1 cellular context compared by ENCODE assay signal in genomic region chr10:17407040-17407439, GRCh38.
TF ChIP-seq lines count a peak whose summit lies in the region.

No MANE protein-coding gene starts in this region.

TF ChIP-seq in WTC11, 78 proteins besides CTCF, POLR2A, EP300 and RAD21 (continued from another document):
- TF ChIP-seq, protein P1, sequence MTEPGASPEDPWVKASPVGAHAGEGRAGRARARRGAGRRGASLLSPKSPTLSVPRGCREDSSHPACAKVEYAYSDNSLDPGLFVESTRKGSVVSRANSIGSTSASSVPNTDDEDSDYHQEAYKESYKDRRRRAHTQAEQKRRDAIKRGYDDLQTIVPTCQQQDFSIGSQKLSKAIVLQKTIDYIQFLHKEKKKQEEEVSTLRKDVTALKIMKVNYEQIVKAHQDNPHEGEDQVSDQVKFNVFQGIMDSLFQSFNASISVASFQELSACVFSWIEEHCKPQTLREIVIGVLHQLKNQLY (CRISPR knock-in tag; IDR thresholded peaks at IDR 0.05), result no peak
- TF ChIP-seq, protein P2, sequence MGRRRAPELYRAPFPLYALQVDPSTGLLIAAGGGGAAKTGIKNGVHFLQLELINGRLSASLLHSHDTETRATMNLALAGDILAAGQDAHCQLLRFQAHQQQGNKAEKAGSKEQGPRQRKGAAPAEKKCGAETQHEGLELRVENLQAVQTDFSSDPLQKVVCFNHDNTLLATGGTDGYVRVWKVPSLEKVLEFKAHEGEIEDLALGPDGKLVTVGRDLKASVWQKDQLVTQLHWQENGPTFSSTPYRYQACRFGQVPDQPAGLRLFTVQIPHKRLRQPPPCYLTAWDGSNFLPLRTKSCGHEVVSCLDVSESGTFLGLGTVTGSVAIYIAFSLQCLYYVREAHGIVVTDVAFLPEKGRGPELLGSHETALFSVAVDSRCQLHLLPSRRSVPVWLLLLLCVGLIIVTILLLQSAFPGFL (CRISPR knock-in tag; IDR thresholded peaks at IDR 0.05; ENCODE audit: borderline replicate concordance), result no peak
- TF ChIP-seq ZBTB43 (CRISPR knock-in tag; IDR thresholded peaks at IDR 0.05) (no peak), ELF4 (CRISPR knock-in tag; IDR thresholded peaks at IDR 0.05; ENCODE audit: low read depth) (no peak), RELA (CRISPR knock-in tag; IDR thresholded peaks at IDR 0.05; ENCODE audit: borderline replicate concordance) (no peak)
- TF ChIP-seq, protein P3, sequence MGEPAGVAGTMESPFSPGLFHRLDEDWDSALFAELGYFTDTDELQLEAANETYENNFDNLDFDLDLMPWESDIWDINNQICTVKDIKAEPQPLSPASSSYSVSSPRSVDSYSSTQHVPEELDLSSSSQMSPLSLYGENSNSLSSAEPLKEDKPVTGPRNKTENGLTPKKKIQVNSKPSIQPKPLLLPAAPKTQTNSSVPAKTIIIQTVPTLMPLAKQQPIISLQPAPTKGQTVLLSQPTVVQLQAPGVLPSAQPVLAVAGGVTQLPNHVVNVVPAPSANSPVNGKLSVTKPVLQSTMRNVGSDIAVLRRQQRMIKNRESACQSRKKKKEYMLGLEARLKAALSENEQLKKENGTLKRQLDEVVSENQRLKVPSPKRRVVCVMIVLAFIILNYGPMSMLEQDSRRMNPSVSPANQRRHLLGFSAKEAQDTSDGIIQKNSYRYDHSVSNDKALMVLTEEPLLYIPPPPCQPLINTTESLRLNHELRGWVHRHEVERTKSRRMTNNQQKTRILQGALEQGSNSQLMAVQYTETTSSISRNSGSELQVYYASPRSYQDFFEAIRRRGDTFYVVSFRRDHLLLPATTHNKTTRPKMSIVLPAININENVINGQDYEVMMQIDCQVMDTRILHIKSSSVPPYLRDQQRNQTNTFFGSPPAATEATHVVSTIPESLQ (CRISPR knock-in tag; IDR thresholded peaks at IDR 0.05), result no peak
